ENCODE assay signal across 12 cellular contexts in genomic region chr6:36907781-36908180, GRCh38. TPM values are rescaled to one million over a fixed set of nuclear protein-coding genes. Genes with fewer than 3 reads are reported as not detected.
A peak's percentile ranks its signal among the peaks of the same experiment; 100 is the strongest.
DNase-seq lines count a peak whose midpoint lies in the region; ATAC-seq and TF ChIP-seq lines count a peak whose summit lies in the region.
"Had no signal": no experiment of that assay in that cellular context is flagged by ENCODE, and none has a peak within 500 bp of the region (broad histone marks: within the 10 kb centered on the region; RNA-seq: fewer than 3 reads in every experiment).

No MANE protein-coding gene starts in this region.

- H3K27ac Mint-ChIP-seq in type B pancreatic cell: peak overlapping the region; percentile 32

- H3K4me3 Mint-ChIP-seq in type B pancreatic cell: no peak overlapping the region
- H3K4me3 Mint-ChIP-seq: T-helper 1 cell treated with Interleukin-12 subunit alpha and Interleukin-12 subunit beta and Interleukin-4 antibody, amounts not matched to agents 30 μg/mL and 1 μg/mL, for 36 hours had no signal

- peaks cover 13% of the 10 kb centered on the region for H3F3A ChIP-seq in MM.1S (ENCODE audit: insufficient read depth, low read length)

- no peak for TF ChIP-seq EP300 in tibial nerve (IDR thresholded peaks at IDR 0.05)

- H3K4me1 Mint-ChIP-seq in type B pancreatic cell (ENCODE audit: unreplicated experiment): peaks cover 12% of the 10 kb centered on the region

- H3K27ac ChIP-seq in lower lobe of right lung (peak overlapping the region; percentile 21), MM.1S (ENCODE audit: low read length) (no peak overlapping the region), tibial nerve (peak overlapping the region in 1 of 4 donors; percentile 45)

- peaks cover 23% of the 10 kb centered on the region for H3K36me3 Mint-ChIP-seq in type B pancreatic cell

- intact Hi-C loops in lower lobe of right lung (cut with DNase I): no loop called here

- ATAC-seq in lower lobe of right lung: peak in 1 of 2 donors; percentile 91

- TF ChIP-seq CTCF in choroid plexus epithelial cell (conservative IDR thresholded peaks at IDR 0.05; ENCODE audit: low read depth, low read length) (no peak), lower lobe of right lung (IDR thresholded peaks at IDR 0.05) (no peak), type B pancreatic cell (conservative IDR thresholded peaks at IDR 0.05) (no peak), MM.1S (IDR thresholded peaks at IDR 0.05; ENCODE audit: low read length) (no peak), tibial nerve (IDR thresholded peaks at IDR 0.05) (no peak)

- no peak overlapping the region for H3K9ac ChIP-seq in MM.1S (ENCODE audit: low read length)

- H3K4me1 ChIP-seq in lower lobe of right lung: peaks cover 14% of the 10 kb centered on the region
- peaks cover 14% of the 10 kb centered on the region for H3K4me1 ChIP-seq in MM.1S (ENCODE audit: low read length)
- peaks cover 0 to 26% (median 14%) of the 10 kb centered on the region in 4 donors for H3K4me1 ChIP-seq in tibial nerve

- no peak overlapping the region for H2AFZ ChIP-seq in MM.1S (ENCODE audit: low read length)

- H3K4me2 ChIP-seq in MM.1S (ENCODE audit: low read depth, low read length): no peak overlapping the region

- H3K79me2 ChIP-seq in MM.1S (ENCODE audit: low read length): no peaks in the 10 kb centered on the region

- WGBS in tibial nerve, 2 donors: 37 to 46% methylated on average over 5 of the region's 5 CpGs

- H3K27me3 Mint-ChIP-seq in type B pancreatic cell: no peaks in the 10 kb centered on the region

- H3K36me3 ChIP-seq in lower lobe of right lung: peaks cover 78% of the 10 kb centered on the region
- no peaks in the 10 kb centered on the region; the same call in 1 of the 2 replicates for H3K36me3 ChIP-seq in MM.1S (replicated peaks; ENCODE audit: insufficient read depth, low read length)
- peaks cover 0 to 50% (median 2%) of the 10 kb centered on the region in 3 donors for H3K36me3 ChIP-seq in tibial nerve

- DNase-seq in NCI-H1105 treated with DMSO at 0.1 percent for 48 hours (lab: John Stamatoyannopoulos, UW): peak; percentile 28
- DNase-seq in choroid plexus epithelial cell (ENCODE audit: low read depth): peak; percentile 51
- DNase-seq in lower lobe of right lung: no peak
- no peak for DNase-seq in type B pancreatic cell (ENCODE audit: extremely low spot score, unreplicated experiment)
- DNase-seq in MM.1S: no peak
- no peak for DNase-seq in putamen (ENCODE audit: low spot score)
- no peak for DNase-seq in tibial nerve (ENCODE audit: low spot score in 2 of 2)
- DNase-seq: activated T-cell treated with anti-CD3 and anti-CD28 coated beads for 4 hours; effector CD8-positive, alpha-beta T cell; NCI-H524 treated with DMSO at 0.1 percent for 48 hours; small intestine had no signal

- no peaks in the 10 kb centered on the region for H3K27me3 ChIP-seq in lower lobe of right lung (ENCODE audit: low read depth)
- H3K27me3 ChIP-seq in MM.1S (replicated peaks; ENCODE audit: insufficient read depth, low read length): no peaks in the 10 kb centered on the region
- H3K27me3 ChIP-seq in tibial nerve: no peaks in the 10 kb centered on the region

- H3K9me2 ChIP-seq in MM.1S (replicated peaks; ENCODE audit: insufficient read depth, low read length): no peaks in the 10 kb centered on the region

- H4K20me1 ChIP-seq in MM.1S (ENCODE audit: insufficient read depth, low read length): no peaks in the 10 kb centered on the region

- H3K9me3 Mint-ChIP-seq in type B pancreatic cell: no peaks in the 10 kb centered on the region
- H3K9me3 Mint-ChIP-seq: T-helper 1 cell treated with Interleukin-12 subunit alpha and Interleukin-12 subunit beta and Interleukin-4 antibody, amounts not matched to agents 30 μg/mL and 1 μg/mL, for 36 hours had no signal

- H3K4me3 ChIP-seq in choroid plexus epithelial cell (ENCODE audit: low read depth, low read length): no peak overlapping the region
- H3K4me3 ChIP-seq in lower lobe of right lung: no peak overlapping the region
- H3K4me3 ChIP-seq in MM.1S (ENCODE audit: low read length): no peak overlapping the region
- H3K4me3 ChIP-seq in tibial nerve: no peak overlapping the region

- H3K9me3 ChIP-seq in lower lobe of right lung (no peaks in the 10 kb centered on the region), MM.1S (replicated peaks; ENCODE audit: insufficient read depth, low read length) (no peaks in the 10 kb centered on the region), tibial nerve (no peaks in the 10 kb centered on the region)

- no peak for TF ChIP-seq POLR2A in tibial nerve (IDR thresholded peaks at IDR 0.05)

RNA-seq across cellular contexts. Expression of gene C6orf89, which starts 22.0 kb away (rescaled TPM):
- total RNA-seq in lower lobe of right lung (54.7 TPM), type B pancreatic cell (ENCODE audit: low replicate concordance) (37.9 and 42.4 TPM in 2 replicates), tibial nerve (10 to 100 TPM; 41.1 to 57.9 (median 52.3) TPM)

RNA-seq across cellular contexts. Expression of gene PPIL1, which starts 33.2 kb away (rescaled TPM):
- 14.4 TPM for total RNA-seq in lower lobe of right lung
- 35.1 and 50.4 TPM in 2 replicates for total RNA-seq in type B pancreatic cell (ENCODE audit: low replicate concordance)
- 10 to 100 TPM in 2 of 4 donors, 1 to 10 TPM in 2; 9.2 to 19.8 (median 13.0) TPM for total RNA-seq in tibial nerve

RNA-seq across cellular contexts. Expression of gene PI16, which starts 46.8 kb away (rescaled TPM):
- 11.9 TPM for total RNA-seq in lower lobe of right lung
- total RNA-seq in type B pancreatic cell (ENCODE audit: low replicate concordance): not detected in 2 replicates
- total RNA-seq in tibial nerve: 10 to 100 TPM; 17.4 to 70.2 (median 46.2) TPM

Comparison
In these comparisons a context has a peak if more than half of its experiments do, and no peak if none do; other contexts are left out.
1. DNase-seq: peak in NCI-H1105 treated with DMSO at 0.1 percent for 48 hours (single experiment) and choroid plexus epithelial cell (single experiment); none in lower lobe of right lung (single experiment), type B pancreatic cell (single experiment), MM.1S (single experiment), putamen (single experiment) and tibial nerve (0 of 2).
2. RNA of gene PI16, which starts 46.8 kb away (total RNA-seq): 17.4 to 70.2 TPM in tibial nerve and 11.9 TPM in lower lobe of right lung (single experiment); not detected in type B pancreatic cell; every median in the first group is over 10 times any median in the second.